ENCODE assay signal across 1 cellular context in the genomic region with DNA sequence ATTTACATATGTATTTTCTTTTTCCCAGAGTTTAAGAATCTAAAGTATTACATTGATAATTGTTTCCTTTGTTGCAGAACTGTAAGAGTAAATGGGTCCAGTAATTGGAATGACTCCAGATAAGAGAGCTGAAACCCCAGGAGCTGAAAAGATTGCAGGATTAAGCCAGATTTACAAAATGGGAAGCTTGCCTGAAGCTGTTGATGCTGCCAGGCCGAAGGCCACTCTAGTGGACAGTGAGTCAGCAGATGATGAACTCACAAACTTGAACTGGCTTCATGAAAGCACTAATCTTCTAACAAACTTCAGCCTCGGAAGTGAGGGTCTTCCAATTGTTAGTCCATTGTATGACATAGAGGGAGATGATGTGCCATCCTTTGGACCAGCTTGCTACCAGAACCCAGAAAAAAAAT.
TF ChIP-seq lines count a peak whose summit lies in the region.

No MANE protein-coding gene starts in this region.

TF ChIP-seq in HepG2, 621 proteins besides CTCF, POLR2A, EP300 and RAD21 (continued from another document and continues in another):
- TF ChIP-seq, protein P1, sequence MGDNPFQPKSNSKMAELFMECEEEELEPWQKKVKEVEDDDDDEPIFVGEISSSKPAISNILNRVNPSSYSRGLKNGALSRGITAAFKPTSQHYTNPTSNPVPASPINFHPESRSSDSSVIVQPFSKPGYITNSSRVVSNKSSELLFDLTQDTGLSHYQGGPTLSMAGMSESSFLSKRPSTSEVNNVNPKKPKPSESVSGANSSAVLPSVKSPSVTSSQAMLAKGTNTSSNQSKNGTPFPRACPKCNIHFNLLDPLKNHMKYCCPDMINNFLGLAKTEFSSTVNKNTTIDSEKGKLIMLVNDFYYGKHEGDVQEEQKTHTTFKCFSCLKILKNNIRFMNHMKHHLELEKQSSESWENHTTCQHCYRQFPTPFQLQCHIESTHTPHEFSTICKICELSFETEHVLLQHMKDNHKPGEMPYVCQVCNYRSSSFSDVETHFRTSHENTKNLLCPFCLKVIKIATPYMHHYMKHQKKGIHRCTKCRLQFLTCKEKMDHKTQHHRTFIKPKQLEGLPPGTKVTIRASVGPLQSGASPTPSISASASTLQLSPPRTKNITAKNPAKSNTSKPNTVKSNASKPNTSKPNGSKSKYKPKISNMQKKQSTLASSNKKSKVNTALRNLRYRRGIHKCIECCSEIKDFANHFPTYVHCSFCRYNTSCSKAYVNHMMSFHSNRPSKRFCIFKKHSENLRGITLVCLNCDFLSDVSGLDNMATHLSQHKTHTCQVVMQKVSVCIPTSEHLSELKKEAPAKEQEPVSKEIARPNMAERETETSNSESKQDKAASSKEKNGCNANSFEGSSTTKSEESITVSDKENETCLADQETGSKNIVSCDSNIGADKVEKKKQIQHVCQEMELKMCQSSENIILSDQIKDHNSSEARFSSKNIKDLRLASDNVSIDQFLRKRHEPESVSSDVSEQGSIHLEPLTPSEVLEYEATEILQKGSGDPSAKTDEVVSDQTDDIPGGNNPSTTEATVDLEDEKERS (CRISPR knock-in tag; IDR thresholded peaks at IDR 0.05): no peak
- 0 out of 2 replicates have a peak, but pooled peaks have one; percentile 28 for TF ChIP-seq ZNF264 (CRISPR knock-in tag; IDR thresholded peaks at IDR 0.05)
- TF ChIP-seq BCL6 (CRISPR knock-in tag; IDR thresholded peaks at IDR 0.05): peak; percentile 51; the same call in 1 of the 2 replicates
- TF ChIP-seq ZFP82 (CRISPR knock-in tag; IDR thresholded peaks at IDR 0.05; ENCODE audit: borderline replicate concordance): no peak
- TF ChIP-seq LCORL (IDR thresholded peaks at IDR 0.05): no peak
- peak; percentile 65 for TF ChIP-seq LCORL (CRISPR knock-in tag; IDR thresholded peaks at IDR 0.05)
- TF ChIP-seq FOSL1 (CRISPR knock-in tag; IDR thresholded peaks at IDR 0.05; ENCODE audit: borderline replicate concordance): peak; percentile 79; the same call in 1 of the 2 replicates
- TF ChIP-seq, protein P2, sequence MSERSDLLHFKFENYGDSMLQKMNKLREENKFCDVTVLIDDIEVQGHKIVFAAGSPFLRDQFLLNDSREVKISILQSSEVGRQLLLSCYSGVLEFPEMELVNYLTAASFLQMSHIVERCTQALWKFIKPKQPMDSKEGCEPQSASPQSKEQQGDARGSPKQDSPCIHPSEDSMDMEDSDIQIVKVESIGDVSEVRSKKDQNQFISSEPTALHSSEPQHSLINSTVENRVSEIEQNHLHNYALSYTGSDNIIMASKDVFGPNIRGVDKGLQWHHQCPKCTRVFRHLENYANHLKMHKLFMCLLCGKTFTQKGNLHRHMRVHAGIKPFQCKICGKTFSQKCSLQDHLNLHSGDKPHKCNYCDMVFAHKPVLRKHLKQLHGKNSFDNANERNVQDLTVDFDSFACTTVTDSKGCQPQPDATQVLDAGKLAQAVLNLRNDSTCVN (CRISPR knock-in tag; IDR thresholded peaks at IDR 0.05; ENCODE audit: borderline replicate concordance): no peak
- TF ChIP-seq KLF12 (CRISPR knock-in tag; IDR thresholded peaks at IDR 0.05; ENCODE audit: borderline replicate concordance): no peak
- peak; percentile 47; the same call in 1 of the 2 replicates for TF ChIP-seq TGIF2 (CRISPR knock-in tag; IDR thresholded peaks at IDR 0.05)
- TF ChIP-seq KDM5B (CRISPR knock-in tag; IDR thresholded peaks at IDR 0.05; ENCODE audit: borderline replicate concordance): no peak
- no peak for TF ChIP-seq PRMT3 (CRISPR knock-in tag; IDR thresholded peaks at IDR 0.05; ENCODE audit: borderline replicate concordance, low read depth)
- 0 out of 2 replicates have a peak, but pooled peaks have one; percentile 29 for TF ChIP-seq ZNF263 (CRISPR knock-in tag; IDR thresholded peaks at IDR 0.05)
- peak; percentile 92 for TF ChIP-seq MED1 (CRISPR knock-in tag; IDR thresholded peaks at IDR 0.05)
- peak; percentile 43; the same call in 1 of the 2 replicates for TF ChIP-seq THAP11 (CRISPR knock-in tag; IDR thresholded peaks at IDR 0.05)
- no peak for TF ChIP-seq ZNF674 (CRISPR knock-in tag; IDR thresholded peaks at IDR 0.05; ENCODE audit: low read depth)
- peak; percentile 22; the same call in 1 of the 2 replicates for TF ChIP-seq CCDC6 (CRISPR knock-in tag; IDR thresholded peaks at IDR 0.05)
- TF ChIP-seq, protein P3, sequence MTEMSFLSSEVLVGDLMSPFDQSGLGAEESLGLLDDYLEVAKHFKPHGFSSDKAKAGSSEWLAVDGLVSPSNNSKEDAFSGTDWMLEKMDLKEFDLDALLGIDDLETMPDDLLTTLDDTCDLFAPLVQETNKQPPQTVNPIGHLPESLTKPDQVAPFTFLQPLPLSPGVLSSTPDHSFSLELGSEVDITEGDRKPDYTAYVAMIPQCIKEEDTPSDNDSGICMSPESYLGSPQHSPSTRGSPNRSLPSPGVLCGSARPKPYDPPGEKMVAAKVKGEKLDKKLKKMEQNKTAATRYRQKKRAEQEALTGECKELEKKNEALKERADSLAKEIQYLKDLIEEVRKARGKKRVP (CRISPR knock-in tag; IDR thresholded peaks at IDR 0.05): peak in 1 of 2 experiments; percentile 34; a peak in 1 of 4 replicates
- no peak for TF ChIP-seq NFATC3 (CRISPR knock-in tag; IDR thresholded peaks at IDR 0.05)
- TF ChIP-seq ELF3 (CRISPR knock-in tag; IDR thresholded peaks at IDR 0.05): peak; percentile 68
- TF ChIP-seq ZNF331 (CRISPR knock-in tag; IDR thresholded peaks at IDR 0.05): peak; percentile 74; the same call in 1 of the 2 replicates
- peak; percentile 89 for TF ChIP-seq ZBTB7B (CRISPR knock-in tag; IDR thresholded peaks at IDR 0.05)
- TF ChIP-seq, protein P4, sequence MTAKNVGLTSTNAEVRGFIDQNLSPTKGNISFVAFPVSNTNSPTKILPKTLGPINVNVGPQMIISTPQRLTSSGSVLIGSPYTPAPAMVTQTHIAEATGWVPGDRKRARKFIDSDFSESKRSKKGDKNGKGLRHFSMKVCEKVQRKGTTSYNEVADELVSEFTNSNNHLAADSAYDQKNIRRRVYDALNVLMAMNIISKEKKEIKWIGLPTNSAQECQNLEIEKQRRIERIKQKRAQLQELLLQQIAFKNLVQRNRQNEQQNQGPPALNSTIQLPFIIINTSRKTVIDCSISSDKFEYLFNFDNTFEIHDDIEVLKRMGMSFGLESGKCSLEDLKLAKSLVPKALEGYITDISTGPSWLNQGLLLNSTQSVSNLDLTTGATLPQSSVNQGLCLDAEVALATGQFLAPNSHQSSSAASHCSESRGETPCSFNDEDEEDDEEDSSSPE (CRISPR knock-in tag; IDR thresholded peaks at IDR 0.05): peak; percentile 21; the same call in 1 of the 2 replicates
- TF ChIP-seq, protein P5, sequence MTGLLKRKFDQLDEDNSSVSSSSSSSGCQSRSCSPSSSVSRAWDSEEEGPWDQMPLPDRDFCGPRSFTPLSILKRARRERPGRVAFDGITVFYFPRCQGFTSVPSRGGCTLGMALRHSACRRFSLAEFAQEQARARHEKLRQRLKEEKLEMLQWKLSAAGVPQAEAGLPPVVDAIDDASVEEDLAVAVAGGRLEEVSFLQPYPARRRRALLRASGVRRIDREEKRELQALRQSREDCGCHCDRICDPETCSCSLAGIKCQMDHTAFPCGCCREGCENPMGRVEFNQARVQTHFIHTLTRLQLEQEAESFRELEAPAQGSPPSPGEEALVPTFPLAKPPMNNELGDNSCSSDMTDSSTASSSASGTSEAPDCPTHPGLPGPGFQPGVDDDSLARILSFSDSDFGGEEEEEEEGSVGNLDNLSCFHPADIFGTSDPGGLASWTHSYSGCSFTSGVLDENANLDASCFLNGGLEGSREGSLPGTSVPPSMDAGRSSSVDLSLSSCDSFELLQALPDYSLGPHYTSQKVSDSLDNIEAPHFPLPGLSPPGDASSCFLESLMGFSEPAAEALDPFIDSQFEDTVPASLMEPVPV (CRISPR knock-in tag; IDR thresholded peaks at IDR 0.05): peak; percentile 41; the same call in 1 of the 2 replicates
- no peak for TF ChIP-seq TRIM24 (CRISPR knock-in tag; IDR thresholded peaks at IDR 0.05)
- TF ChIP-seq MZF1 (CRISPR knock-in tag; IDR thresholded peaks at IDR 0.05; ENCODE audit: borderline replicate concordance): no peak
- TF ChIP-seq, protein P6, sequence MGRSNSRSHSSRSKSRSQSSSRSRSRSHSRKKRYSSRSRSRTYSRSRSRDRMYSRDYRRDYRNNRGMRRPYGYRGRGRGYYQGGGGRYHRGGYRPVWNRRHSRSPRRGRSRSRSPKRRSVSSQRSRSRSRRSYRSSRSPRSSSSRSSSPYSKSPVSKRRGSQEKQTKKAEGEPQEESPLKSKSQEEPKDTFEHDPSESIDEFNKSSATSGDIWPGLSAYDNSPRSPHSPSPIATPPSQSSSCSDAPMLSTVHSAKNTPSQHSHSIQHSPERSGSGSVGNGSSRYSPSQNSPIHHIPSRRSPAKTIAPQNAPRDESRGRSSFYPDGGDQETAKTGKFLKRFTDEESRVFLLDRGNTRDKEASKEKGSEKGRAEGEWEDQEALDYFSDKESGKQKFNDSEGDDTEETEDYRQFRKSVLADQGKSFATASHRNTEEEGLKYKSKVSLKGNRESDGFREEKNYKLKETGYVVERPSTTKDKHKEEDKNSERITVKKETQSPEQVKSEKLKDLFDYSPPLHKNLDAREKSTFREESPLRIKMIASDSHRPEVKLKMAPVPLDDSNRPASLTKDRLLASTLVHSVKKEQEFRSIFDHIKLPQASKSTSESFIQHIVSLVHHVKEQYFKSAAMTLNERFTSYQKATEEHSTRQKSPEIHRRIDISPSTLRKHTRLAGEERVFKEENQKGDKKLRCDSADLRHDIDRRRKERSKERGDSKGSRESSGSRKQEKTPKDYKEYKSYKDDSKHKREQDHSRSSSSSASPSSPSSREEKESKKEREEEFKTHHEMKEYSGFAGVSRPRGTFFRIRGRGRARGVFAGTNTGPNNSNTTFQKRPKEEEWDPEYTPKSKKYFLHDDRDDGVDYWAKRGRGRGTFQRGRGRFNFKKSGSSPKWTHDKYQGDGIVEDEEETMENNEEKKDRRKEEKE (IDR thresholded peaks at IDR 0.05): no peak
- TF ChIP-seq, protein P7, sequence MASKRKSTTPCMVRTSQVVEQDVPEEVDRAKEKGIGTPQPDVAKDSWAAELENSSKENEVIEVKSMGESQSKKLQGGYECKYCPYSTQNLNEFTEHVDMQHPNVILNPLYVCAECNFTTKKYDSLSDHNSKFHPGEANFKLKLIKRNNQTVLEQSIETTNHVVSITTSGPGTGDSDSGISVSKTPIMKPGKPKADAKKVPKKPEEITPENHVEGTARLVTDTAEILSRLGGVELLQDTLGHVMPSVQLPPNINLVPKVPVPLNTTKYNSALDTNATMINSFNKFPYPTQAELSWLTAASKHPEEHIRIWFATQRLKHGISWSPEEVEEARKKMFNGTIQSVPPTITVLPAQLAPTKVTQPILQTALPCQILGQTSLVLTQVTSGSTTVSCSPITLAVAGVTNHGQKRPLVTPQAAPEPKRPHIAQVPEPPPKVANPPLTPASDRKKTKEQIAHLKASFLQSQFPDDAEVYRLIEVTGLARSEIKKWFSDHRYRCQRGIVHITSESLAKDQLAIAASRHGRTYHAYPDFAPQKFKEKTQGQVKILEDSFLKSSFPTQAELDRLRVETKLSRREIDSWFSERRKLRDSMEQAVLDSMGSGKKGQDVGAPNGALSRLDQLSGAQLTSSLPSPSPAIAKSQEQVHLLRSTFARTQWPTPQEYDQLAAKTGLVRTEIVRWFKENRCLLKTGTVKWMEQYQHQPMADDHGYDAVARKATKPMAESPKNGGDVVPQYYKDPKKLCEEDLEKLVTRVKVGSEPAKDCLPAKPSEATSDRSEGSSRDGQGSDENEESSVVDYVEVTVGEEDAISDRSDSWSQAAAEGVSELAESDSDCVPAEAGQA (IDR thresholded peaks at IDR 0.05; ENCODE audit: low read depth): no peak
- TF ChIP-seq, protein P7 (CRISPR knock-in tag; IDR thresholded peaks at IDR 0.05; ENCODE audit: borderline replicate concordance): no peak
- TF ChIP-seq TBX2 (CRISPR knock-in tag; IDR thresholded peaks at IDR 0.05; ENCODE audit: borderline replicate concordance): peak; percentile 65; the same call in 1 of the 2 replicates
- peak; percentile 81 for TF ChIP-seq MEIS2 (CRISPR knock-in tag; IDR thresholded peaks at IDR 0.05)
- TF ChIP-seq PITX1 (CRISPR knock-in tag; IDR thresholded peaks at IDR 0.05): peak; percentile 87
- TF ChIP-seq MIXL1 (CRISPR knock-in tag; IDR thresholded peaks at IDR 0.05): peak; percentile 39; the same call in 1 of the 2 replicates
- TF ChIP-seq, protein P8, sequence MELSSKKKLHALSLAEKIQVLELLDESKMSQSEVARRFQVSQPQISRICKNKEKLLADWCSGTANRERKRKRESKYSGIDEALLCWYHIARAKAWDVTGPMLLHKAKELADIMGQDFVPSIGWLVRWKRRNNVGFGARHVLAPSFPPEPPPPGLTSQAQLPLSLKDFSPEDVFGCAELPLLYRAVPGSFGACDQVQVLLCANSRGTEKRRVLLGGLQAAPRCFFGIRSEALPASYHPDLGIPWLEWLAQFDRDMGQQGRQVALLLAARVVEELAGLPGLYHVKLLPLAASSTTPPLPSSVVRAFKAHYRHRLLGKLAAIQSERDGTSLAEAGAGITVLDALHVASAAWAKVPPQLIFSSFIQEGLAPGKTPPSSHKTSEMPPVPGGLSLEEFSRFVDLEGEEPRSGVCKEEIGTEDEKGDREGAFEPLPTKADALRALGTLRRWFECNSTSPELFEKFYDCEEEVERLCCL (CRISPR knock-in tag; IDR thresholded peaks at IDR 0.05; ENCODE audit: borderline replicate concordance): no peak
- no peak for TF ChIP-seq MBNL3 (CRISPR knock-in tag; conservative IDR thresholded peaks at IDR 0.05)
- peak; percentile 40; the same call in 1 of the 2 replicates for TF ChIP-seq YEATS2 (CRISPR knock-in tag; IDR thresholded peaks at IDR 0.05; ENCODE audit: borderline replicate concordance)
- TF ChIP-seq ZNF549 (CRISPR knock-in tag; IDR thresholded peaks at IDR 0.05): 0 out of 2 replicates have a peak, but pooled peaks have one; percentile 23
- TF ChIP-seq ASH2L (IDR thresholded peaks at IDR 0.05; ENCODE audit: insufficient read length, low read depth, low read length): peak; percentile 52
- TF ChIP-seq DMAP1 (CRISPR knock-in tag; IDR thresholded peaks at IDR 0.05): peak; percentile 44; the same call in 1 of the 2 replicates
- peak; percentile 27; the same call in 1 of the 2 replicates for TF ChIP-seq TCF7 (IDR thresholded peaks at IDR 0.05; ENCODE audit: low read depth)
